ENCODE assay signal across 23 cellular contexts in genomic region chr11:35752115-35752514, GRCh38.
DNase-seq lines count a peak whose midpoint lies in the region; ATAC-seq and TF ChIP-seq lines count a peak whose summit lies in the region.
"Had no signal": no experiment of that assay in that cellular context is flagged by ENCODE, and none has a peak within 500 bp of the region (broad histone marks: within the 10 kb centered on the region; RNA-seq: fewer than 3 reads in every experiment).

No MANE protein-coding gene starts in this region.

- peak; percentile 2 for DNase-seq in Daoy (ENCODE audit: low read depth)
- peak; percentile 18 for DNase-seq in IMR-90
- DNase-seq in cardiac fibroblast (ENCODE audit: low read depth in 2 of 2): peak; percentile 12 to 18
- peak; percentile 68 for DNase-seq in kidney tubule cell (ENCODE audit: low spot score)
- DNase-seq in testis: no peak
- no peak for DNase-seq in foreskin fibroblast
- DNase-seq: activated CD4-positive, alpha-beta T cell treated with anti-CD3 and anti-CD28 coated beads, Interleukin-2, amount 50 U/mL, for 1 hour; activated CD8-positive, alpha-beta memory T cell treated with anti-CD3 and anti-CD28 coated beads, Interleukin-2, amount 50 U/mL, for 48 hours; activated effector memory CD4-positive, alpha-beta T cell treated with anti-CD3 and anti-CD28 coated beads, Interleukin-2, amount 50 U/mL, for 16 hours; CD4-positive, CD25-positive, alpha-beta regulatory T cell; colonic mucosa; DMS153; head of caudate nucleus; Kasumi-1; NCI-H1105; NCI-H446 treated with DMSO at 0.1 percent for 48 hours; Peyer's patch; SJCRH30; stimulated activated CD4-positive, alpha-beta T cell treated with anti-CD3 and anti-CD28 coated beads, Interleukin-2, amount 100 ng/mL, for 48 hours; stimulated activated naive B cell treated with anti-CD40 and anti-IgM and Interleukin-4, amounts not matched to agents 10 μg/mL and 1 μg/mL and 100 μg/mL, for 72 hours had no signal

- no peak overlapping the region for H4K91ac ChIP-seq in IMR-90 (ENCODE audit: insufficient read depth, low read depth, low read length)

- no peak overlapping the region for H4K5ac ChIP-seq in IMR-90 (ENCODE audit: low read depth, low read length)

- TF ChIP-seq RAD21 in IMR-90 (IDR thresholded peaks at IDR 0.05; ENCODE audit: low read length): no peak

- POLR2A ChIA-PET in IMR-90 (lab: Charles Lee; ENCODE audit: unreplicated experiment): no interaction called here

- no peak overlapping the region for H2BK20ac ChIP-seq in IMR-90 (ENCODE audit: low read depth, low read length)

- no peak overlapping the region for H3K4ac ChIP-seq in IMR-90 (ENCODE audit: low read depth, low read length)

- ATAC-seq in IMR-90 (ENCODE audit: low read depth) (no peak; the same call in 1 of the 2 replicates), GM21360 (IDR thresholded peaks at IDR 0.05; ENCODE audit: unreplicated experiment) (no peak), HG03439 (IDR thresholded peaks at IDR 0.05; ENCODE audit: unreplicated experiment) (no peak)
- ATAC-seq: stimulated activated naive B cell treated with anti-CD40 and anti-IgM and Interleukin-4, amounts not matched to agents 10 μg/mL and 1 μg/mL and 100 μg/mL, for 72 hours had no signal

- no peak overlapping the region for H3K56ac ChIP-seq in IMR-90 (ENCODE audit: extremely low read depth, insufficient read depth, low read length)

- H4K8ac ChIP-seq in IMR-90 (ENCODE audit: low read depth in 2 of 2, low read length in 2 of 2): no peak overlapping the region

- no peak overlapping the region for H2AK9ac ChIP-seq in IMR-90 (replicated peaks; ENCODE audit: low read depth, low read length, poor library complexity)

- no peak overlapping the region for H2AK5ac ChIP-seq in IMR-90 (ENCODE audit: low read depth, low read length)

- H3K18ac ChIP-seq in IMR-90 (ENCODE audit: low read depth, low read length): no peak overlapping the region

- H3K79me1 ChIP-seq in IMR-90 (ENCODE audit: low read depth in 1 of 2, low read length in 2 of 2): peaks cover 10 to 25% of the 10 kb centered on the region in 2 experiments

- no peak overlapping the region for H3K9ac ChIP-seq in IMR-90 (ENCODE audit: low read depth, low read length)

- TF ChIP-seq CTCF in IMR-90 (conservative IDR thresholded peaks at IDR 0.05; ENCODE audit: low read depth, low read length) (no peak), cardiac fibroblast (IDR thresholded peaks at IDR 0.05; ENCODE audit: low read depth, low read length) (no peak), testis (IDR thresholded peaks at IDR 0.05) (no peak), foreskin fibroblast (IDR thresholded peaks at IDR 0.05; ENCODE audit: low read depth, low read length) (no peak)

- no peak overlapping the region for H2BK120ac ChIP-seq in IMR-90 (ENCODE audit: low read depth, low read length)

- dilution Hi-C loops in IMR-90 (cut with HindIII; ENCODE audit: low sequenced_read_pairs, unreplicated experiment): no loop called here

- no peak overlapping the region for H3K23ac ChIP-seq in IMR-90 (ENCODE audit: low read depth, low read length)

- no peak overlapping the region for H3K27ac ChIP-seq in IMR-90 (ENCODE audit: insufficient read depth, low read length)
- H3K27ac ChIP-seq in testis: no peak overlapping the region
- H3K27ac ChIP-seq: colonic mucosa, Peyer's patch, SJCRH30 had no signal

- no peak overlapping the region for H3K4me3 ChIP-seq in IMR-90 (ENCODE audit: insufficient read depth, low read depth, low read length)
- H3K4me3 ChIP-seq in cardiac fibroblast (replicated peaks in 1 of 2; ENCODE audit: low read depth in 2 of 2, low read length in 2 of 2): no peak overlapping the region
- no peak overlapping the region for H3K4me3 ChIP-seq in testis
- H3K4me3 ChIP-seq in foreskin fibroblast (ENCODE audit: low read depth in 1 of 2, low read length in 2 of 2): no peak overlapping the region
- H3K4me3 ChIP-seq: colonic mucosa, Peyer's patch, SJCRH30, smooth muscle cell had no signal

- CTCF ChIA-PET in IMR-90 (lab: Yijun Ruan, JAX): no interaction called here

- H3K9me3 ChIP-seq in IMR-90 (ENCODE audit: control insufficient read depth, insufficient read depth, low read length) (no peaks in the 10 kb centered on the region), testis (no peaks in the 10 kb centered on the region)
- H3K9me3 ChIP-seq: colonic mucosa, Peyer's patch had no signal

- H3K14ac ChIP-seq in IMR-90 (replicated peaks; ENCODE audit: low read depth, low read length): no peak overlapping the region

- H3K36me3 ChIP-seq in IMR-90 (ENCODE audit: control insufficient read depth, insufficient read depth, low read length) (peaks cover 4% of the 10 kb centered on the region), testis (ENCODE audit: low read depth, missing control alignments) (no peaks in the 10 kb centered on the region)
- H3K36me3 ChIP-seq: colonic mucosa, Peyer's patch had no signal

- in situ Hi-C loops in IMR-90 (cut with MboI; ENCODE audit: low sequenced_read_pairs): no loop called here

- intact Hi-C loops in IMR-90 (cut with micrococcal nuclease): no loop called here
- intact Hi-C loops in testis (cut with DNase I; ENCODE audit: low total_unique reads): no loop called here

- H3K9me1 ChIP-seq in IMR-90 (ENCODE audit: insufficient read depth, low read length): 0 out of 2 replicates have a peak, but pooled peaks cover 3% of the 10 kb centered on the region

- H4K20me1 ChIP-seq in IMR-90 (ENCODE audit: insufficient read depth, low read length): no peaks in the 10 kb centered on the region; the same call in 1 of the 2 replicates

- WGBS in IMR-90 (ENCODE audit: extremely low coverage in 2 of 2, insufficient read length in 1 of 2), 2 experiments: 67% methylated on average over 1 of the region's 3 CpGs; no CpG with 5 or more reads in 1 of the 2 experiments
- WGBS in testis, 2 donors: 83 to 84% methylated on average over 3 of the region's 3 CpGs

- H2AFZ ChIP-seq in IMR-90 (replicated peaks; ENCODE audit: low read length, poor library complexity): no peak overlapping the region

- H2BK5ac ChIP-seq in IMR-90 (ENCODE audit: low read depth, low read length, poor library complexity, severe bottlenecking): no peak overlapping the region

- H3K27me3 ChIP-seq in IMR-90 (ENCODE audit: control insufficient read depth, insufficient read depth, low read length) (no peaks in the 10 kb centered on the region), testis (no peaks in the 10 kb centered on the region)
- H3K27me3 ChIP-seq: colonic mucosa, Peyer's patch, SJCRH30 had no signal

- no TSS peak for BruUV-seq in IMR-90 (replicated peaks; lab: Mats Ljungman, UMichigan)

- H3K4me2 ChIP-seq in IMR-90 (ENCODE audit: low read depth, low read length): no peak overlapping the region
- H3K4me2 ChIP-seq: smooth muscle cell had no signal

- no peak overlapping the region for H2BK15ac ChIP-seq in IMR-90 (ENCODE audit: low read depth, low read length)

- H3K4me1 ChIP-seq in IMR-90 (ENCODE audit: control insufficient read depth, insufficient read depth, low read length) (peaks cover 4% of the 10 kb centered on the region; the same call in 1 of the 2 replicates), testis (no peaks in the 10 kb centered on the region)
- H3K4me1 ChIP-seq: colonic mucosa, SJCRH30 had no signal

- TF ChIP-seq POLR2A in IMR-90 (IDR thresholded peaks at IDR 0.05; ENCODE audit: low read depth, low read length) (no peak), testis (IDR thresholded peaks at IDR 0.05) (no peak)

TF ChIP-seq in IMR-90, 13 proteins besides CTCF, POLR2A, EP300 and RAD21:
- TF ChIP-seq USF2 (IDR thresholded peaks at IDR 0.05; ENCODE audit: low read depth, low read length) (no peak), RFX5 (IDR thresholded peaks at IDR 0.05; ENCODE audit: low read depth, low read length) (no peak), MXI1 (IDR thresholded peaks at IDR 0.05; ENCODE audit: borderline replicate concordance, low read depth, low read length) (no peak), CEBPB (IDR thresholded peaks at IDR 0.05; ENCODE audit: low read depth, low read length) (no peak), CHD1 (IDR thresholded peaks at IDR 0.05; ENCODE audit: low read depth, low read length) (no peak), MAZ (IDR thresholded peaks at IDR 0.05; ENCODE audit: borderline replicate concordance, low read depth, low read length) (no peak), FOS (IDR thresholded peaks at IDR 0.05; ENCODE audit: low read depth, low read length) (no peak), RCOR1 (IDR thresholded peaks at IDR 0.05; ENCODE audit: insufficient replicate concordance, low read length) (no peak), MAFK (IDR thresholded peaks at IDR 0.05; ENCODE audit: low read depth, low read length) (no peak), SMC3 (IDR thresholded peaks at IDR 0.05; ENCODE audit: low read depth, low read length) (no peak), ELK1 (IDR thresholded peaks at IDR 0.05; ENCODE audit: borderline replicate concordance, low read depth, low read length) (no peak), BHLHE40 (IDR thresholded peaks at IDR 0.05; ENCODE audit: low read depth, low read length) (no peak), NFE2L2 (IDR thresholded peaks at IDR 0.05; ENCODE audit: low read depth, low read length) (no peak)

Comparison
In these comparisons a context has a peak if more than half of its experiments do, and no peak if none do; other contexts are left out.
1. DNase-seq: peak in Daoy (single experiment), IMR-90 (single experiment), cardiac fibroblast (2 of 2) and kidney tubule cell (single experiment); none in testis (single experiment) and foreskin fibroblast (0 of 2).